In genomic region chr13:62747152-62747551, GRCh38 we compare ENCODE assay signal across 21 cellular contexts.
"Had no signal": no experiment of that assay in that cellular context is flagged by ENCODE, and none has a peak within 500 bp of the region (broad histone marks: within the 10 kb centered on the region; RNA-seq: fewer than 3 reads in every experiment).

No MANE protein-coding gene starts in this region.

- H3K4me3 ChIP-seq: dorsolateral prefrontal cortex, gastrocnemius medialis, left lung, mucosa of descending colon, pancreas, stomach, testis, upper lobe of left lung had no signal

- H3K27me3 ChIP-seq: gastrocnemius medialis, left lung, pancreas, stomach, testis, upper lobe of left lung had no signal

- H3K36me3 ChIP-seq: gastrocnemius medialis, left lung, pancreas, stomach, upper lobe of left lung had no signal

- FAIRE-seq: bronchial epithelial cell, keratinocyte, pancreas had no signal

- ATAC-seq: activated CD4-positive, CD25-positive, alpha-beta regulatory T cell treated with anti-CD3 and anti-CD28 coated beads, Interleukin-2, amount 50 U/mL, for 24 hours; gastrocnemius medialis; left lung; mucosa of descending colon; naive thymus-derived CD4-positive, alpha-beta T cell; pancreas; sciatic nerve had no signal

- H3K27me3 Mint-ChIP-seq: activated naive CD8-positive, alpha-beta T cell treated with anti-CD3 and anti-CD28 coated beads for 36 hours; naive thymus-derived CD4-positive, alpha-beta T cell had no signal

- H3K4me1 ChIP-seq: gastrocnemius medialis, left lung, pancreas, stomach, testis, upper lobe of left lung had no signal

- H3K27ac Mint-ChIP-seq: activated naive CD8-positive, alpha-beta T cell treated with anti-CD3 and anti-CD28 coated beads for 36 hours; activated T-helper 1 cell treated with anti-CD3 and anti-CD28 coated beads, Interleukin-12 subunit alpha, Interleukin-12 subunit beta, Interleukin-2, Interleukin-4 antibody, amounts not matched to agents 30 ng/mL and 10 ng/mL and 1 ng/mL, durations not matched to agents 14 hours and 24 hours and 36 hours; endodermal cell; naive thymus-derived CD4-positive, alpha-beta T cell had no signal

- H3K9me3 ChIP-seq: gastrocnemius medialis, left lung, pancreas, testis, upper lobe of left lung had no signal

- H3K27ac ChIP-seq: dorsolateral prefrontal cortex, gastrocnemius medialis, left lung, pancreas, stomach, testis, upper lobe of left lung had no signal

- H3K4me3 Mint-ChIP-seq: activated naive CD8-positive, alpha-beta T cell treated with anti-CD3 and anti-CD28 coated beads for 36 hours; activated T-helper 1 cell treated with anti-CD3 and anti-CD28 coated beads, Interleukin-12 subunit alpha, Interleukin-12 subunit beta, Interleukin-2, Interleukin-4 antibody, amounts not matched to agents 30 ng/mL and 10 ng/mL and 1 ng/mL, durations not matched to agents 14 hours and 24 hours and 36 hours; endodermal cell; naive thymus-derived CD4-positive, alpha-beta T cell had no signal

- DNase-seq: activated CD4-positive, alpha-beta T cell treated with anti-CD3 and anti-CD28 coated beads, Interleukin-2, amount 50 U/mL, for 1 hour; activated CD8-positive, alpha-beta memory T cell treated with anti-CD3 and anti-CD28 coated beads for 24 hours; activated naive CD8-positive, alpha-beta T cell treated with anti-CD3 and anti-CD28 coated beads for 36 hours; dorsolateral prefrontal cortex; endodermal cell; gastrocnemius medialis; left lung; mammary epithelial cell; mucosa of descending colon; naive thymus-derived CD4-positive, alpha-beta T cell; pancreas; stimulated activated CD4-positive, alpha-beta T cell treated with anti-CD3 and anti-CD28 coated beads, Interleukin-1b, Interleukin-23, amount 100 ng/mL, for 48 hours; stomach; T-helper 9 cell; testis; upper lobe of left lung had no signal

- H3K36me3 Mint-ChIP-seq: activated naive CD8-positive, alpha-beta T cell treated with anti-CD3 and anti-CD28 coated beads for 36 hours; naive thymus-derived CD4-positive, alpha-beta T cell had no signal

- H3K4me1 Mint-ChIP-seq: activated naive CD8-positive, alpha-beta T cell treated with anti-CD3 and anti-CD28 coated beads for 36 hours; endodermal cell; naive thymus-derived CD4-positive, alpha-beta T cell had no signal
